18 cellular contexts compared by ENCODE assay signal in the genomic region with DNA sequence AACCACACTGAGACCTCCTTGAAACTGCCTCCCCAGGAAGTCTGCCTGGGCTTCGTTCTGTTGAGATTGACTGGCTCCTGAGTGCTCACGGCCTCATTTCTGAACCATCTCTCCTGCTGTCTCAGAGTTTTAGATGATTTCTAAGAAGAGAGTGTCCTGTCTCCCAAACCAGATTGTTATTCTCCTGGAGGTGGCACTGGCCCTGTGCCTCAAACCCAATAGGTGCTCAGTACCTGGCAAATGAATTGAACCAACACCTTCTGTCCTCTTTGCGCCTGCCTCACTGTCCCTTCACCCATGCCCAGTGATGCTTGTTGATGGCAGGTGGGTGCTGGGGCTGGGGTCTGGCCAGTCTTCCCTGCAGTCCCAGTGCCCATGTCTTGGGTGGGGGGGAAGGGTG. TPM values are rescaled to one million over a fixed set of nuclear protein-coding genes. Genes with fewer than 3 reads are reported as not detected.
A peak's percentile ranks its signal among the peaks of the same experiment; 100 is the strongest.
DNase-seq lines count a peak whose midpoint lies in the region; ATAC-seq and TF ChIP-seq lines count a peak whose summit lies in the region.
"Had no signal": no experiment of that assay in that cellular context is flagged by ENCODE, and none has a peak within 500 bp of the region (broad histone marks: within the 10 kb centered on the region; RNA-seq: fewer than 3 reads in every experiment).

No MANE protein-coding gene starts in this region.

- ATAC-seq in HG03432 (IDR thresholded peaks at IDR 0.05; ENCODE audit: unreplicated experiment) = no peak
- ATAC-seq: HCT116 had no signal

- no peaks in the 10 kb centered on the region for H3K79me2 ChIP-seq in osteoblast (ENCODE audit: insufficient read depth, low read length)

- no peak overlapping the region for H2AFZ ChIP-seq in osteoblast (ENCODE audit: low read length)

- no peak overlapping the region for H3K27ac ChIP-seq in osteoblast (ENCODE audit: low read depth, low read length)

- H3K4me3 ChIP-seq in iPS-18c (ENCODE audit: insufficient read depth, low read depth, low read length) (peak overlapping the region; percentile 15; the same call in 1 of the 2 replicates), osteoblast (ENCODE audit: insufficient read depth, low read length) (no peak overlapping the region)

- in situ Hi-C loops in G401 (cut with HindIII; ENCODE audit: low sequenced_read_pairs) = no loop called here

- peaks cover 10% of the 10 kb centered on the region for H3K27me3 ChIP-seq in osteoblast (ENCODE audit: insufficient read depth, low read length)

- no peak overlapping the region for H3K4me2 ChIP-seq in osteoblast (ENCODE audit: insufficient read depth, low read length)

- no peaks in the 10 kb centered on the region for H3K4me1 ChIP-seq in osteoblast (ENCODE audit: insufficient read depth, low read length)

- H3K9me3 ChIP-seq in iPS-18c (ENCODE audit: control insufficient read depth, insufficient read depth, low read length) (no peaks in the 10 kb centered on the region), osteoblast (ENCODE audit: low read depth, low read length) (peaks cover 2% of the 10 kb centered on the region)

- H3K36me3 ChIP-seq in osteoblast (ENCODE audit: insufficient read depth, low read length) = no peaks in the 10 kb centered on the region

- TF ChIP-seq CTCF in osteoblast (IDR thresholded peaks at IDR 0.05; ENCODE audit: extremely low read depth, low read depth, low read length) = no peak
- TF ChIP-seq CTCF in GM10266 (IDR thresholded peaks at IDR 0.05; ENCODE audit: control insufficient read depth, insufficient read depth, low read depth, missing control alignments) = no peak

- no peaks in the 10 kb centered on the region for H4K20me1 ChIP-seq in osteoblast (ENCODE audit: insufficient read depth, low read length)

- DNase-seq in G401 (ENCODE audit: low spot score) (peak; percentile 72), cerebellar cortex (ENCODE audit: low spot score) (peak; percentile 55), osteoblast (ENCODE audit: insufficient read length, low spot score, missing footprints) (peak; percentile 68), GM10266 (ENCODE audit: extremely low spot score) (no peak), NCI-H1417 treated with DMSO at 0.1 percent for 48 hours (lab: John Stamatoyannopoulos, UW) (no peak)
- DNase-seq: 8988T; CD4-positive, CD25-positive, alpha-beta regulatory T cell; DMS153; DND-41; KBM-7; NCI-H1694 treated with DMSO at 0.1 percent for 48 hours; NCI-H2081; NCI-H2227 treated with DMSO at 0.1 percent for 48 hours; Right ventricle myocardium superior; RPMI8226 had no signal

RNA-seq across cellular contexts. Expression of gene C1QL1, which starts 36.3 kb away (rescaled TPM):
- total RNA-seq in G401 (2014; rRNA removed; shearing (Covaris generic)) = 68.2 and 84.1 TPM in 2 replicates
- total RNA-seq in osteoblast = under 0.01 TPM in 1 of 2 replicates, not detected in the other
- total RNA-seq: CD4-positive, CD25-positive, alpha-beta regulatory T cell had no signal

RNA-seq across cellular contexts. Expression of gene DCAKD, which starts 47.0 kb away (rescaled TPM):
- 73.9 and 80.9 TPM in 2 replicates for total RNA-seq in G401 (2014; rRNA removed; shearing (Covaris generic))
- 34.5 and 39.1 TPM in 2 replicates for total RNA-seq in osteoblast

RNA-seq across cellular contexts. Expression of gene NMT1, which starts 56.7 kb away (rescaled TPM):
- total RNA-seq in G401 (2014; rRNA removed; shearing (Covaris generic)) = 117 and 153 TPM in 2 replicates
- 51.8 and 66.6 TPM in 2 replicates for total RNA-seq in osteoblast

RNA-seq across cellular contexts. Expression of gene KIF18B, which starts 56.8 kb away (rescaled TPM):
- 22.6 and 24.4 TPM in 2 replicates for total RNA-seq in G401 (2014; rRNA removed; shearing (Covaris generic))
- total RNA-seq in osteoblast = 0.72 and 1.2 TPM in 2 replicates

Comparison
In these comparisons a context has a peak if more than half of its experiments do, and no peak if none do; other contexts are left out.
1. DNase-seq: peak in G401 (single experiment), cerebellar cortex (single experiment) and osteoblast (single experiment); none in GM10266 (single experiment) and NCI-H1417 treated with DMSO at 0.1 percent for 48 hours (single experiment).
2. RNA of gene C1QL1, which starts 36.3 kb away (total RNA-seq): 68.2 to 84.1 TPM in G401; under 0.01 TPM in osteoblast; every median in the first group is over 10 times any median in the second.